In genomic region chr7:26187380-26188290, GRCh38 we compare ENCODE assay signal across 9 cellular contexts. TPM values are rescaled to one million over a fixed set of nuclear protein-coding genes. Genes with fewer than 3 reads are reported as not detected.
DNase-seq lines count a peak whose midpoint lies in the region; ATAC-seq, FAIRE-seq and TF ChIP-seq lines count a peak whose summit lies in the region.
"Had no signal": no experiment of that assay in that cellular context is flagged by ENCODE, and none has a peak within 500 bp of the region (broad histone marks: within the 10 kb centered on the region; RNA-seq: fewer than 3 reads in every experiment).

No MANE protein-coding gene starts in this region.

- no peaks in the 10 kb centered on the region for H3K9me3 ChIP-seq in GM12878 (replicated peaks; ENCODE audit: control insufficient read depth, insufficient read depth, low read length)

- ATAC-seq in GM12878, result peak; percentile 23
- no peak for ATAC-seq in HG03159 (IDR thresholded peaks at IDR 0.05; ENCODE audit: unreplicated experiment)

- no peak for DNase-seq in activated CD4-positive, alpha-beta T cell treated with anti-CD3 and anti-CD28 coated beads, Interleukin-2, amount 10 ng/mL, durations not matched to agents 7 days and 5 days
- no peak for DNase-seq in activated CD4-positive, alpha-beta T cell treated with anti-CD3 and anti-CD28 coated beads for 4 hours
- DNase-seq in NCI-H82 treated with DMSO at 0.1 percent for 48 hours (lab: John Stamatoyannopoulos, UW; ENCODE audit: unreplicated experiment) (peak; percentile 59), GM12878 (ENCODE audit: low read depth, low spot score) (no peak), GM19240 (ENCODE audit: insufficient read length, low spot score) (no peak), NCI-H2107 treated with DMSO at 0.1 percent for 48 hours (lab: John Stamatoyannopoulos, UW; ENCODE audit: unreplicated experiment) (no peak)
- DNase-seq: cortex of kidney had no signal

- peaks cover 72% of the 10 kb centered on the region for H3K4me1 Mint-ChIP-seq in activated CD4-positive, alpha-beta T cell treated with anti-CD3 and anti-CD28 coated beads, Interleukin-2, amount 10 ng/mL, durations not matched to agents 7 days and 5 days
- peaks cover 91% of the 10 kb centered on the region for H3K4me1 Mint-ChIP-seq in stimulated activated naive CD8-positive, alpha-beta T cell treated with anti-CD3 and anti-CD28 coated beads, Interleukin-15, Interleukin-2, amounts not matched to agents 100 ng/mL and 50 ng/mL, for 24 hours (ENCODE audit: low read depth)

- peaks cover 12% of the 10 kb centered on the region for H3K4me1 ChIP-seq in GM12878 (ENCODE audit: control insufficient read depth, insufficient read depth, low read length)

- H3K9ac ChIP-seq in GM12878 (ENCODE audit: control insufficient read depth, insufficient read depth, low read length), result no peak overlapping the region

- H3K27me3 ChIP-seq in GM12878 (replicated peaks in 1 of 2; ENCODE audit: control insufficient read depth in 2 of 2, insufficient read depth in 2 of 2, low read length in 1 of 2), result no peaks in the 10 kb centered on the region

- H3K4me3 Mint-ChIP-seq in activated CD4-positive, alpha-beta T cell treated with anti-CD3 and anti-CD28 coated beads, Interleukin-2, amount 10 ng/mL, durations not matched to agents 7 days and 5 days, result no peak overlapping the region
- H3K4me3 Mint-ChIP-seq in stimulated activated naive CD8-positive, alpha-beta T cell treated with anti-CD3 and anti-CD28 coated beads, Interleukin-15, Interleukin-2, amounts not matched to agents 100 ng/mL and 50 ng/mL, for 24 hours, result peak overlapping the region; percentile 49

- no peaks in the 10 kb centered on the region for H3K27me3 Mint-ChIP-seq in activated CD4-positive, alpha-beta T cell treated with anti-CD3 and anti-CD28 coated beads, Interleukin-2, amount 10 ng/mL, durations not matched to agents 7 days and 5 days
- H3K27me3 Mint-ChIP-seq in stimulated activated naive CD8-positive, alpha-beta T cell treated with anti-CD3 and anti-CD28 coated beads, Interleukin-15, Interleukin-2, amounts not matched to agents 100 ng/mL and 50 ng/mL, for 24 hours, result no peaks in the 10 kb centered on the region

- no peak for TF ChIP-seq CTCF in GM12878 (IDR thresholded peaks at IDR 0.05 in 2 of 3, conservative IDR thresholded peaks at IDR 0.05 in 1 of 3; ENCODE audit: control insufficient read depth in 2 of 3, extremely low read depth in 1 of 3, insufficient read depth in 1 of 3, low read depth in 3 of 3, low read length in 3 of 3)

- TF ChIP-seq RAD21 in GM12878 (IDR thresholded peaks at IDR 0.05; ENCODE audit: insufficient read depth, low read depth, low read length), result no peak

- RAD21 ChIA-PET in GM12878 (lab: Charles Lee; ENCODE audit: unreplicated experiment), result interaction anchor here (1.0 to 2.7 kb wide), 3 partner anchors 10 to 96 kb away, joined by 3 to 13 read pairs (median 10); partner anchors contain the start of gene NFE2L3

- CTCF ChIA-PET in activated CD4-positive, alpha-beta T cell treated with anti-CD3 and anti-CD28 coated beads, Interleukin-2, amount 10 ng/mL, durations not matched to agents 7 days and 5 days (lab: Charles Lee), result interaction anchor here (0.6 to 2.7 kb wide), 6 partner anchors 9 to 973 kb away, joined by 3 to 28 read pairs (median 4); partner anchors contain the start of gene HNRNPA2B1
- CTCF ChIA-PET in GM12878 (lab: Yijun Ruan, JAX), result interaction anchor here (0.7 to 3.0 kb wide), 10 partner anchors 10 to 1072 kb away, joined by 3 to 29 read pairs (median 4); partner anchors contain the start of gene NFE2L3

- in situ Hi-C loops in GM12878 (cut with MboI), result no loop called here

- 51% methylated on average over 13 of the region's 13 CpGs for WGBS in GM12878 (ENCODE audit: insufficient coverage, insufficient replicate concordance, low lambda C conversion rate, missing lambda C conversion rate)

- TF ChIP-seq POLR2A in GM12878 (IDR thresholded peaks at IDR 0.05; ENCODE audit: low read depth, low read length), result peak; percentile 75

- H3K9me3 Mint-ChIP-seq in activated CD4-positive, alpha-beta T cell treated with anti-CD3 and anti-CD28 coated beads, Interleukin-2, amount 10 ng/mL, durations not matched to agents 7 days and 5 days, result no peaks in the 10 kb centered on the region
- no peaks in the 10 kb centered on the region for H3K9me3 Mint-ChIP-seq in stimulated activated naive CD8-positive, alpha-beta T cell treated with anti-CD3 and anti-CD28 coated beads, Interleukin-15, Interleukin-2, amounts not matched to agents 100 ng/mL and 50 ng/mL, for 24 hours

- no TSS peak for BruUV-seq in GM12878 (replicated peaks; lab: Mats Ljungman, UMichigan)

- peaks cover 26% of the 10 kb centered on the region for H3K79me2 ChIP-seq in GM12878 (ENCODE audit: control insufficient read depth, insufficient read depth, low read length)

- H3K27ac ChIP-seq in GM12878 (ENCODE audit: control insufficient read depth, insufficient read depth), result no peak overlapping the region

- POLR2A ChIA-PET in activated CD4-positive, alpha-beta T cell treated with anti-CD3 and anti-CD28 coated beads, Interleukin-2, amount 10 ng/mL, durations not matched to agents 7 days and 5 days (lab: Charles Lee), result interaction anchor here (0.6 to 1.5 kb wide), 5 partner anchors 14 to 106 kb away, joined by 3 to 7 read pairs (median 4); partner anchors contain the start of gene CBX3
- POLR2A ChIA-PET in GM12878 (lab: Charles Lee), result interaction anchor here (0.6 to 2.6 kb wide), 7 partner anchors 8 to 873 kb away, joined by 3 to 8 read pairs (median 6); no protein-coding TSS in a partner anchor

- H2AFZ ChIP-seq in GM12878 (ENCODE audit: control insufficient read depth, low read depth, low read length), result no peak overlapping the region

- peak overlapping the region; percentile 41 for H3K27ac Mint-ChIP-seq in activated CD4-positive, alpha-beta T cell treated with anti-CD3 and anti-CD28 coated beads, Interleukin-2, amount 10 ng/mL, durations not matched to agents 7 days and 5 days
- H3K27ac Mint-ChIP-seq in stimulated activated naive CD8-positive, alpha-beta T cell treated with anti-CD3 and anti-CD28 coated beads, Interleukin-15, Interleukin-2, amounts not matched to agents 100 ng/mL and 50 ng/mL, for 24 hours, result peak overlapping the region; percentile 87

- H3K36me3 ChIP-seq in GM12878 (ENCODE audit: control insufficient read depth in 2 of 2, insufficient read depth in 2 of 2, low read length in 1 of 2), result peaks cover 3 to 27% of the 10 kb centered on the region in 2 experiments; a peak in 3 of 4 replicates

- no peak for FAIRE-seq in GM12878 (lab: Jason Lieb, UNC)

- TF ChIP-seq EP300 in GM12878 (IDR thresholded peaks at IDR 0.05; ENCODE audit: borderline replicate concordance in 1 of 2, control insufficient read depth in 1 of 2, low read depth in 2 of 2, low read length in 2 of 2), result no peak

- intact Hi-C loops in GM12878 (cut with micrococcal nuclease; ENCODE audit: unreplicated experiment), result loop anchor here (2.0 kb wide), 1 partner anchor 31 kb away; no protein-coding TSS in a partner anchor

- SMC1A ChIA-PET in GM12878 (lab: Charles Lee; ENCODE audit: uncharacterized antibody, unreplicated experiment), result interaction anchor here (0.9 to 3.3 kb wide), 10 partner anchors 9 to 99 kb away, joined by 3 to 23 read pairs (median 4); no protein-coding TSS in a partner anchor

- no peaks in the 10 kb centered on the region; the same call in 1 of the 2 replicates for H4K20me1 ChIP-seq in GM12878 (ENCODE audit: control insufficient read depth, insufficient read depth)

- no peak overlapping the region for H3K4me3 ChIP-seq in GM12878

- H3K36me3 Mint-ChIP-seq in activated CD4-positive, alpha-beta T cell treated with anti-CD3 and anti-CD28 coated beads, Interleukin-2, amount 10 ng/mL, durations not matched to agents 7 days and 5 days (ENCODE audit: low read depth), result peaks cover 82% of the 10 kb centered on the region
- H3K36me3 Mint-ChIP-seq in stimulated activated naive CD8-positive, alpha-beta T cell treated with anti-CD3 and anti-CD28 coated beads, Interleukin-15, Interleukin-2, amounts not matched to agents 100 ng/mL and 50 ng/mL, for 24 hours (ENCODE audit: low read depth), result peaks cover 90% of the 10 kb centered on the region

- no peak overlapping the region for H3K4me2 ChIP-seq in GM12878 (ENCODE audit: control insufficient read depth, insufficient read depth)

RNA-seq across cellular contexts. Expression of gene HNRNPA2B1, which starts 12.9 kb away (rescaled TPM):
- 100 to 1,000 TPM; 649 to 781 TPM for total RNA-seq in activated CD4-positive, alpha-beta T cell treated with anti-CD3 and anti-CD28 coated beads, Interleukin-2, amount 10 ng/mL, durations not matched to agents 7 days and 5 days
- 404 and 419 TPM in 2 replicates for total RNA-seq in GM12878 (2013; cell fraction: nucleolus; rRNA removed)
- total RNA-seq in GM12878 (2014; rRNA removed), result 295 and 319 TPM in 2 replicates
- 603 and 632 TPM in 2 replicates for total RNA-seq in GM12878 (2014; rRNA removed; fragmentation: Illumina TruSeq; extraction: Trizol)
- total RNA-seq in GM12878 (2021), result 699 and 740 TPM in 2 replicates
- 532 TPM for polyA plus RNA-seq in GM12878 (2011; ENCODE audit: low read depth)
- polyA plus RNA-seq in GM12878 (2011; rRNA removed), result 721 and 1,149 TPM in 2 replicates
- 265 and 307 TPM in 2 replicates for polyA plus RNA-seq in GM12878 (2011; cell fraction: cytosol; rRNA removed)
- 577 and 864 TPM in 2 replicates for polyA plus RNA-seq in GM12878 (2011; cell fraction: nucleus; rRNA removed)
- 686 TPM in 2 replicates for polyA plus RNA-seq in GM12878 (2012)
- 1,357 and 1,719 TPM in 2 replicates for polyA plus RNA-seq in GM12878 (2014; fragmentation: Illumina TruSeq; extraction: Trizol)
- 1,000 to 10,000 TPM in 1 of 2 experiments, 100 to 1,000 TPM in 1; 726 to 1,124 TPM for polyA plus RNA-seq in GM12878 (2014; fragmentation: Nextera tagmentation; extraction: Ambion mirVana)
- polyA plus RNA-seq in GM12878 (2014; rRNA removed), result 1,063 and 1,240 TPM in 2 replicates
- 1,000 to 10,000 TPM; 1,359 to 1,396 TPM for polyA plus RNA-seq in GM12878 (2016; fragmentation: Nextera tagmentation; extraction: Ambion mirVana)
- polyA minus RNA-seq in GM12878 (2011; rRNA and poly(A)+ RNA removed), result 198 and 212 TPM in 2 replicates
- polyA minus RNA-seq in GM12878 (2011; cell fraction: cytosol; rRNA and poly(A)+ RNA removed), result 167 and 191 TPM in 2 replicates
- 133 and 235 TPM in 2 replicates for polyA minus RNA-seq in GM12878 (2011; cell fraction: nucleus; rRNA and poly(A)+ RNA removed)

RNA-seq across cellular contexts. Expression of gene CBX3, which starts 13.9 kb away (rescaled TPM):
- total RNA-seq in activated CD4-positive, alpha-beta T cell treated with anti-CD3 and anti-CD28 coated beads, Interleukin-2, amount 10 ng/mL, durations not matched to agents 7 days and 5 days, result 100 to 1,000 TPM; 217 to 235 TPM
- 188 TPM in 2 replicates for total RNA-seq in GM12878 (2013; cell fraction: nucleolus; rRNA removed)
- 153 and 181 TPM in 2 replicates for total RNA-seq in GM12878 (2014; rRNA removed)
- total RNA-seq in GM12878 (2014; rRNA removed; fragmentation: Illumina TruSeq; extraction: Trizol), result 303 and 305 TPM in 2 replicates
- 194 and 201 TPM in 2 replicates for total RNA-seq in GM12878 (2021)
- polyA plus RNA-seq in GM12878 (2011; ENCODE audit: low read depth), result 71.4 TPM
- 238 and 407 TPM in 2 replicates for polyA plus RNA-seq in GM12878 (2011; rRNA removed)
- 70.7 and 72.5 TPM in 2 replicates for polyA plus RNA-seq in GM12878 (2011; cell fraction: cytosol; rRNA removed)
- polyA plus RNA-seq in GM12878 (2011; cell fraction: nucleus; rRNA removed), result 112 and 122 TPM in 2 replicates
- 150 and 167 TPM in 2 replicates for polyA plus RNA-seq in GM12878 (2012)
- polyA plus RNA-seq in GM12878 (2014; fragmentation: Illumina TruSeq; extraction: Trizol), result 307 and 369 TPM in 2 replicates
- polyA plus RNA-seq in GM12878 (2014; fragmentation: Nextera tagmentation; extraction: Ambion mirVana), result 100 to 1,000 TPM; 205 to 247 TPM
- polyA plus RNA-seq in GM12878 (2014; rRNA removed), result 191 and 239 TPM in 2 replicates
- 100 to 1,000 TPM; 205 to 212 TPM for polyA plus RNA-seq in GM12878 (2016; fragmentation: Nextera tagmentation; extraction: Ambion mirVana)
- polyA minus RNA-seq in GM12878 (2011; rRNA and poly(A)+ RNA removed), result 44.8 and 66.0 TPM in 2 replicates
- 27.1 and 39.7 TPM in 2 replicates for polyA minus RNA-seq in GM12878 (2011; cell fraction: cytosol; rRNA and poly(A)+ RNA removed)
- polyA minus RNA-seq in GM12878 (2011; cell fraction: nucleus; rRNA and poly(A)+ RNA removed), result 83.8 and 123 TPM in 2 replicates

RNA-seq across cellular contexts. Expression of gene NFE2L3, which starts 35.6 kb away (rescaled TPM):
- 10 to 100 TPM; 12.0 to 15.3 TPM for total RNA-seq in activated CD4-positive, alpha-beta T cell treated with anti-CD3 and anti-CD28 coated beads, Interleukin-2, amount 10 ng/mL, durations not matched to agents 7 days and 5 days
- 31.0 and 35.3 TPM in 2 replicates for total RNA-seq in GM12878 (2013; cell fraction: nucleolus; rRNA removed)
- total RNA-seq in GM12878 (2014; rRNA removed), result 17.2 and 17.4 TPM in 2 replicates
- 21.0 and 21.2 TPM in 2 replicates for total RNA-seq in GM12878 (2014; rRNA removed; fragmentation: Illumina TruSeq; extraction: Trizol)
- total RNA-seq in GM12878 (2021), result 14.5 and 15.7 TPM in 2 replicates
- polyA plus RNA-seq in GM12878 (2011; ENCODE audit: low read depth), result 4.8 TPM
- 34.9 and 45.3 TPM in 2 replicates for polyA plus RNA-seq in GM12878 (2011; rRNA removed)
- 11.7 and 17.7 TPM in 2 replicates for polyA plus RNA-seq in GM12878 (2011; cell fraction: cytosol; rRNA removed)
- polyA plus RNA-seq in GM12878 (2011; cell fraction: nucleus; rRNA removed), result 14.0 and 14.4 TPM in 2 replicates
- polyA plus RNA-seq in GM12878 (2012), result 6.8 and 11.8 TPM in 2 replicates
- 21.6 and 24.9 TPM in 2 replicates for polyA plus RNA-seq in GM12878 (2014; fragmentation: Illumina TruSeq; extraction: Trizol)
- polyA plus RNA-seq in GM12878 (2014; fragmentation: Nextera tagmentation; extraction: Ambion mirVana), result 1 to 10 TPM; 4.9 to 8.9 TPM
- polyA plus RNA-seq in GM12878 (2014; rRNA removed), result 10.2 and 11.5 TPM in 2 replicates
- 1 to 10 TPM; 4.4 to 6.8 TPM for polyA plus RNA-seq in GM12878 (2016; fragmentation: Nextera tagmentation; extraction: Ambion mirVana)
- polyA minus RNA-seq in GM12878 (2011; rRNA and poly(A)+ RNA removed), result 20.6 and 35.0 TPM in 2 replicates
- polyA minus RNA-seq in GM12878 (2011; cell fraction: cytosol; rRNA and poly(A)+ RNA removed), result 11.5 and 11.9 TPM in 2 replicates
- polyA minus RNA-seq in GM12878 (2011; cell fraction: nucleus; rRNA and poly(A)+ RNA removed), result 11.0 and 12.6 TPM in 2 replicates
